In the genomic region with DNA sequence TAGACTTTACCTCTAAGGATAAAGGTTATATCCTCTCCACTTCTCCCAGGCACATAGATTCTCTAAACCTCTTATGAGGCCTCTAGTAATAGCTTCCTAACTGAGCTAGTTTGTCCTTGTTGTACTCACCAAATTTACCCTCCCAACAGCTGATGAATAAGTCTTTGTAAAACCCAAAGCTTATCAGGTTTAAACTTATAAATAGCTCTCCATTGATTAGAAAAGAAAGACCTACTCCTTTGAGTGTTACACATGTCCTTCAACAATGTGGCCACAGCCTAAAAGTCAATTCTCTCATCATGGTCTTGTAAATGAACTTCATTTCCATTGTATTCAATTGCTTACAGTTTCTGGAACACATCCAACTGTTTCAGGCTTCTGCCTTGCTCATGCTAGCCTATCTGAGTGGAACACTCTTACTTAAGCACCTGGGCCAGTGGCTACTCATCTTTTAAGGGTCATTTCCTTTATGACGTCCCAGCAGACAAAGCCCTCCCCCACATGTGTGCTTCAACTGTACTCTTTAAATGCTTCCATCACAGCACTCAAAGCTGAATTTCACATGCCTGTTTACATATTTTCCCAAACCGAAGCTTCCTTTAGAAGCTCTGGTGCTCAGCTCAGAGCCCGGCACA, we compare ENCODE assay signal across 11 cellular contexts.
DNase-seq lines count a peak whose midpoint lies in the region; ATAC-seq, FAIRE-seq and TF ChIP-seq lines count a peak whose summit lies in the region.
"Had no signal": no experiment of that assay in that cellular context is flagged by ENCODE, and none has a peak within 500 bp of the region (broad histone marks: within the 10 kb centered on the region; RNA-seq: fewer than 3 reads in every experiment).

No MANE protein-coding gene starts in this region.

- H3K27me3 Mint-ChIP-seq in nephron progenitor cell (ENCODE audit: low read depth, poor library complexity): no peaks in the 10 kb centered on the region

- H3K4me3 ChIP-seq in choroid plexus epithelial cell (ENCODE audit: low read depth, low read length): no peak overlapping the region
- H3K4me3 ChIP-seq: coronary artery, lung had no signal

- no peak for FAIRE-seq in H54 (lab: Jason Lieb, UNC)
- FAIRE-seq: HepG2 had no signal

- H3K36me3 Mint-ChIP-seq in nephron progenitor cell (ENCODE audit: low read depth): peaks cover 10% of the 10 kb centered on the region

- ATAC-seq in HG03521 (IDR thresholded peaks at IDR 0.05; ENCODE audit: unreplicated experiment) (no peak), GM21786 (IDR thresholded peaks at IDR 0.05; ENCODE audit: unreplicated experiment) (no peak)
- ATAC-seq: HepG2 had no signal

- peak; percentile 9 for DNase-seq in GM03348 (ENCODE audit: low spot score)
- peak; percentile 56 for DNase-seq in NCI-H2227 (lab: John Stamatoyannopoulos, UW; ENCODE audit: unreplicated experiment)
- DNase-seq in choroid plexus epithelial cell (ENCODE audit: low read depth): peak; percentile 75
- DNase-seq in nephron progenitor cell: no peak
- no peak for DNase-seq in activated CD8-positive, alpha-beta memory T cell treated with anti-CD3 and anti-CD28 coated beads, Interleukin-2, amount 50 U/mL, for 48 hours
- DNase-seq in H54 (ENCODE audit: insufficient read length, low spot score): no peak

- TF ChIP-seq CTCF in choroid plexus epithelial cell (conservative IDR thresholded peaks at IDR 0.05; ENCODE audit: low read depth, low read length): no peak
- no peak for TF ChIP-seq CTCF in nephron progenitor cell (IDR thresholded peaks at IDR 0.05)

- peak overlapping the region; percentile 25 for H3K27ac Mint-ChIP-seq in nephron progenitor cell

- H3K4me3 Mint-ChIP-seq in nephron progenitor cell: no peak overlapping the region

- peaks cover 72% of the 10 kb centered on the region for H3K4me1 Mint-ChIP-seq in nephron progenitor cell

- no peak for TF ChIP-seq POLR2A in H54 (IDR thresholded peaks at IDR 0.05; ENCODE audit: low read depth, low read length)

- H3K9me3 Mint-ChIP-seq in nephron progenitor cell: no peaks in the 10 kb centered on the region

Comparison
In these comparisons a context has a peak if more than half of its experiments do, and no peak if none do; other contexts are left out.
1. DNase-seq: peak in GM03348 (single experiment), NCI-H2227 (single experiment) and choroid plexus epithelial cell (single experiment); none in nephron progenitor cell (single experiment), activated CD8-positive, alpha-beta memory T cell treated with anti-CD3 and anti-CD28 coated beads, Interleukin-2, amount 50 U/mL, for 48 hours (single experiment) and H54 (single experiment).